ENCODE assay signal across 8 cellular contexts in genomic region chr2:218658671-218659257, GRCh38. TPM values are rescaled to one million over a fixed set of nuclear protein-coding genes. Genes with fewer than 3 reads are reported as not detected.
DNase-seq lines count a peak whose midpoint lies in the region; ATAC-seq and TF ChIP-seq lines count a peak whose summit lies in the region.

No MANE protein-coding gene starts in this region.

- H3K4me3 ChIP-seq in BE2C (ENCODE audit: low read depth, low read length): peak overlapping the region; percentile 99

- no peaks in the 10 kb centered on the region for H3K4me1 ChIP-seq in BE2C

- no peaks in the 10 kb centered on the region for H3K9me3 ChIP-seq in BE2C

- TF ChIP-seq CTCF in BE2C (IDR thresholded peaks at IDR 0.05; ENCODE audit: low read depth, low read length) (peak; percentile 55), omental fat pad (IDR thresholded peaks at IDR 0.05) (no peak)

- peaks cover 61% of the 10 kb centered on the region for H3K36me3 ChIP-seq in BE2C

- no peaks in the 10 kb centered on the region for H3K27me3 ChIP-seq in BE2C

- peak; percentile 50 for ATAC-seq in GM18511 (IDR thresholded peaks at IDR 0.05; ENCODE audit: unreplicated experiment)
- ATAC-seq in HG03039 (IDR thresholded peaks at IDR 0.05; ENCODE audit: unreplicated experiment): peak; percentile 18
- ATAC-seq in omental fat pad (ENCODE audit: low FRiP score): peak; percentile 25

- DNase-seq in BE2C: peak; percentile 48
- DNase-seq in NCI-H526 treated with DMSO at 0.1 percent for 48 hours (lab: John Stamatoyannopoulos, UW): peak; percentile 12
- peak; percentile 19 for DNase-seq in activated T-cell treated with anti-CD3 and anti-CD28 coated beads for 4 hours
- DNase-seq in fibroblast of gingiva (ENCODE audit: low read depth): peak; percentile 14
- no peak for DNase-seq in omental fat pad (ENCODE audit: low spot score)
- no peak for DNase-seq in dedifferentiated amniotic fluid mesenchymal stem cell (ENCODE audit: extremely low spot score)

RNA-seq across cellular contexts. Expression of gene ZNF142, which starts 0.7 kb away (rescaled TPM):
- polyA plus RNA-seq in BE2C (2012; ENCODE audit: insufficient read depth, insufficient read length, low read depth): 20.7 TPM
- 10 to 100 TPM; 10.0 to 26.0 (median 18.1) TPM for total RNA-seq in omental fat pad

RNA-seq across cellular contexts. Expression of gene BCS1L, which starts 0.7 kb away (rescaled TPM):
- 265 TPM for polyA plus RNA-seq in BE2C (2012; ENCODE audit: insufficient read depth, insufficient read length, low read depth)
- total RNA-seq in omental fat pad: 10 to 100 TPM; 19.3 to 40.0 (median 20.3) TPM

RNA-seq across cellular contexts. Expression of gene RNF25, which starts 13.0 kb away (rescaled TPM):
- polyA plus RNA-seq in BE2C (2012; ENCODE audit: insufficient read depth, insufficient read length, low read depth): 301 TPM
- total RNA-seq in omental fat pad: 10 to 100 TPM; 11.4 to 21.4 (median 18.1) TPM

RNA-seq across cellular contexts. Expression of gene STK36, which starts 13.1 kb away (rescaled TPM):
- 29.9 TPM for polyA plus RNA-seq in BE2C (2012; ENCODE audit: insufficient read depth, insufficient read length, low read depth)
- total RNA-seq in omental fat pad: 10 to 100 TPM; 15.6 to 45.7 (median 23.1) TPM

RNA-seq across cellular contexts. Expression of gene PLCD4, which starts 51.1 kb away (rescaled TPM):
- polyA plus RNA-seq in BE2C (2012; ENCODE audit: insufficient read depth, insufficient read length, low read depth): 30.0 TPM
- 1 to 10 TPM in 3 of 4 donors, under 1 TPM in 1; 0.56 to 2.9 (median 2.0) TPM for total RNA-seq in omental fat pad

Comparison
In these comparisons a context has a peak if more than half of its experiments do, and no peak if none do; other contexts are left out.
1. DNase-seq: peak in BE2C (single experiment), NCI-H526 treated with DMSO at 0.1 percent for 48 hours (single experiment), activated T-cell treated with anti-CD3 and anti-CD28 coated beads for 4 hours (single experiment) and fibroblast of gingiva (single experiment); none in omental fat pad (single experiment) and dedifferentiated amniotic fluid mesenchymal stem cell (single experiment).
2. Peak in every context shown above with its lines, with median percentiles within 50 percentile points of each other: ATAC-seq.